Comparison of ENCODE assay signal across 1 cellular context in genomic region chr2:232513389-232513788, GRCh38.
TF ChIP-seq lines count a peak whose summit lies in the region.

No MANE protein-coding gene starts in this region.

TF ChIP-seq in HepG2, 621 proteins besides CTCF, POLR2A, EP300 and RAD21:
- TF ChIP-seq AKNA (CRISPR knock-in tag; IDR thresholded peaks at IDR 0.05; ENCODE audit: borderline replicate concordance) (no peak), ZNF629 (CRISPR knock-in tag; conservative IDR thresholded peaks at IDR 0.05) (peak; percentile 85), RBFOX2 (IDR thresholded peaks at IDR 0.05; ENCODE audit: low read depth, low read length) (no peak)
TF ChIP-seq in HepG2: peak in this region for 1.
